ENCODE assay signal across 15 cellular contexts in genomic region chr20:1130849-1131248, GRCh38. TPM values are rescaled to one million over a fixed set of nuclear protein-coding genes. Genes with fewer than 3 reads are reported as not detected.
A peak's percentile ranks its signal among the peaks of the same experiment; 100 is the strongest.
DNase-seq lines count a peak whose midpoint lies in the region; ATAC-seq lines count a peak whose summit lies in the region.
"Had no signal": no experiment of that assay in that cellular context is flagged by ENCODE, and none has a peak within 500 bp of the region (broad histone marks: within the 10 kb centered on the region; RNA-seq: fewer than 3 reads in every experiment).

No MANE protein-coding gene starts in this region.

- H3K27ac ChIP-seq in ectodermal cell (ENCODE audit: insufficient read depth, low read depth, low read length, poor library complexity, severe bottlenecking) = peak overlapping the region; percentile 47
- H3K27ac ChIP-seq in naive thymus-derived CD4-positive, alpha-beta T cell (ENCODE audit: low read depth, low read length) = no peak overlapping the region
- H3K27ac ChIP-seq: pancreas, vagina had no signal

- peak; percentile 43 for DNase-seq in CMK (ENCODE audit: low read depth)
- DNase-seq in MV-4-11 (lab: John Stamatoyannopoulos, UW) = peak; percentile 92
- DNase-seq in naive thymus-derived CD4-positive, alpha-beta T cell = no peak
- DNase-seq in COLO829 (ENCODE audit: low spot score) = no peak
- DNase-seq in A172 (ENCODE audit: low spot score) = no peak
- no peak for DNase-seq in NCI-H774 (lab: John Stamatoyannopoulos, UW)
- DNase-seq in HPDE6-E6E7 (ENCODE audit: extremely low spot score) = no peak
- DNase-seq: activated naive CD4-positive, alpha-beta T cell; H7; NCI-H1436; NCI-H446; pancreas; T-helper 9 cell had no signal

- H3K27me3 ChIP-seq in ectodermal cell (ENCODE audit: control insufficient read depth, insufficient read depth, low read length, poor library complexity, severe bottlenecking) = no peaks in the 10 kb centered on the region
- no peaks in the 10 kb centered on the region for H3K27me3 ChIP-seq in naive thymus-derived CD4-positive, alpha-beta T cell (ENCODE audit: control insufficient read depth in 2 of 2, insufficient read depth in 2 of 2, low read length in 2 of 2)
- H3K27me3 ChIP-seq: pancreas, vagina had no signal

- no peaks in the 10 kb centered on the region for H3K27me3 Mint-ChIP-seq in naive thymus-derived CD4-positive, alpha-beta T cell

- CTCF ChIA-PET in naive thymus-derived CD4-positive, alpha-beta T cell (lab: Charles Lee) = no interaction called here

- no peak overlapping the region for H3K4me3 ChIP-seq in ectodermal cell (ENCODE audit: insufficient read depth, low read depth, low read length)
- H3K4me3 ChIP-seq in naive thymus-derived CD4-positive, alpha-beta T cell (ENCODE audit: low read length) = no peak overlapping the region
- H3K4me3 ChIP-seq: pancreas, vagina had no signal

- H3K9me3 Mint-ChIP-seq in naive thymus-derived CD4-positive, alpha-beta T cell = peaks cover 0 to 2% (median 0%) of the 10 kb centered on the region in 11 donors

- POLR2A ChIA-PET in naive thymus-derived CD4-positive, alpha-beta T cell (lab: Charles Lee) = no interaction called here

- WGBS in ectodermal cell, 2 experiments = 94 to 97% methylated on average over 5 of the region's 5 CpGs

- peaks cover 32 to 78% (median 67%) of the 10 kb centered on the region in 5 donors for H3K36me3 Mint-ChIP-seq in naive thymus-derived CD4-positive, alpha-beta T cell

- H3K27ac Mint-ChIP-seq in naive thymus-derived CD4-positive, alpha-beta T cell = peak overlapping the region in 2 of 9 donors; percentile 12 to 48

- peak; percentile 82 for ATAC-seq in naive thymus-derived CD4-positive, alpha-beta T cell

- peaks cover 30 to 60% (median 52%) of the 10 kb centered on the region in 7 donors for H3K4me1 Mint-ChIP-seq in naive thymus-derived CD4-positive, alpha-beta T cell

- peaks cover 4% of the 10 kb centered on the region for H3K4me1 ChIP-seq in ectodermal cell (ENCODE audit: control insufficient read depth, insufficient read depth, low read length)
- H3K4me1 ChIP-seq in naive thymus-derived CD4-positive, alpha-beta T cell (ENCODE audit: control insufficient read depth in 2 of 2, insufficient read depth in 2 of 2, low read length in 2 of 2) = no peaks in the 10 kb centered on the region
- H3K4me1 ChIP-seq: pancreas, vagina had no signal

- peak overlapping the region in 1 of 10 donors; percentile 36 for H3K4me3 Mint-ChIP-seq in naive thymus-derived CD4-positive, alpha-beta T cell

- peaks cover 48% of the 10 kb centered on the region for H3K36me3 ChIP-seq in ectodermal cell (ENCODE audit: control insufficient read depth, insufficient read depth, low read length)
- H3K36me3 ChIP-seq in naive thymus-derived CD4-positive, alpha-beta T cell (ENCODE audit: control insufficient read depth in 2 of 3, insufficient read depth in 3 of 3, low read length in 3 of 3) = peaks cover 30 to 80% (median 30%) of the 10 kb centered on the region in 3 experiments

- intact Hi-C loops in naive thymus-derived CD4-positive, alpha-beta T cell (cut with micrococcal nuclease) = no loop called here

- H3K9me3 ChIP-seq in ectodermal cell (ENCODE audit: control insufficient read depth, low read length) = no peaks in the 10 kb centered on the region
- H3K9me3 ChIP-seq in naive thymus-derived CD4-positive, alpha-beta T cell (ENCODE audit: control insufficient read depth in 2 of 3, low read length in 3 of 3) = no peaks in the 10 kb centered on the region
- H3K9me3 ChIP-seq: pancreas, vagina had no signal

RNA-seq across cellular contexts. Expression of gene PSMF1, which starts 12.4 kb away (rescaled TPM):
- 63.5 TPM for polyA plus RNA-seq in ectodermal cell (2013, experiment 1 of 4)
- 59.0 TPM for polyA plus RNA-seq in ectodermal cell (2013, experiment 2 of 4)
- polyA plus RNA-seq in ectodermal cell (2013, experiment 3 of 4) = 35.9 TPM
- 42.0 TPM for polyA plus RNA-seq in ectodermal cell (2013, experiment 4 of 4)
- 100 to 1,000 TPM in 4 of 5 experiments, 10 to 100 TPM in 1; 88.7 to 157 (median 114) TPM for total RNA-seq in naive thymus-derived CD4-positive, alpha-beta T cell
- 100 to 1,000 TPM; 127 to 140 TPM for polyA plus RNA-seq in naive thymus-derived CD4-positive, alpha-beta T cell
- 63.9 and 90.5 TPM in 2 replicates for total RNA-seq in A172 (2014; rRNA removed; shearing (Covaris generic))

RNA-seq across cellular contexts. Expression of gene TMEM74B, which starts 53.9 kb away (rescaled TPM):
- 2.4 TPM for polyA plus RNA-seq in ectodermal cell (2013, experiment 1 of 4)
- 2.1 TPM for polyA plus RNA-seq in ectodermal cell (2013, experiment 2 of 4)
- polyA plus RNA-seq in ectodermal cell (2013, experiment 3 of 4) = 3.8 TPM
- polyA plus RNA-seq in ectodermal cell (2013, experiment 4 of 4) = 2.9 TPM
- total RNA-seq in naive thymus-derived CD4-positive, alpha-beta T cell = under 1 TPM in 3 of 5 experiments, not detected in 2; 0.22 to 0.60 (median 0.40) TPM
- under 1 TPM in 1 of 2 donors, not detected in 1; 0.18 TPM for polyA plus RNA-seq in naive thymus-derived CD4-positive, alpha-beta T cell
- total RNA-seq in A172 (2014; rRNA removed; shearing (Covaris generic)) = 0.67 and 0.72 TPM in 2 replicates

Comparison
In these comparisons a context has a peak if more than half of its experiments do, and no peak if none do; other contexts are left out.
1. DNase-seq: peak in CMK (single experiment) and MV-4-11 (single experiment); none in naive thymus-derived CD4-positive, alpha-beta T cell (0 of 9), COLO829 (single experiment), A172 (single experiment), NCI-H774 (single experiment) and HPDE6-E6E7 (single experiment).